12 cellular contexts compared by ENCODE assay signal in genomic region chr12:52992699-52993557, GRCh38. TPM values are rescaled to one million over a fixed set of nuclear protein-coding genes. Genes with fewer than 3 reads are reported as not detected.
DNase-seq lines count a peak whose midpoint lies in the region; ATAC-seq, FAIRE-seq and TF ChIP-seq lines count a peak whose summit lies in the region.
"Had no signal": no experiment of that assay in that cellular context is flagged by ENCODE, and none has a peak within 500 bp of the region (broad histone marks: within the 10 kb centered on the region; RNA-seq: fewer than 3 reads in every experiment).

No MANE protein-coding gene starts in this region.

- FAIRE-seq in G401.6 (lab: Jason Lieb, UNC), result peak; percentile 93
- FAIRE-seq in pancreas (lab: Jason Lieb, UNC), result no peak
- no peak for FAIRE-seq in D721Med (lab: Jason Lieb, UNC)

- H3K27me3 ChIP-seq in pancreas (no peaks in the 10 kb centered on the region), sigmoid colon (no peaks in the 10 kb centered on the region)
- H3K27me3 ChIP-seq: ascending aorta had no signal

- TF ChIP-seq CTCF in fibroblast of mammary gland (conservative IDR thresholded peaks at IDR 0.05; ENCODE audit: control insufficient read depth, insufficient read depth, low read depth, low read length) (no peak), pancreas (IDR thresholded peaks at IDR 0.05) (no peak), D721Med (IDR thresholded peaks at IDR 0.05; ENCODE audit: insufficient read depth, missing control alignments) (no peak), sigmoid colon (IDR thresholded peaks at IDR 0.05) (no peak)

- no peak for TF ChIP-seq POLR2A in sigmoid colon (IDR thresholded peaks at IDR 0.05)

- intact Hi-C loops in pancreas (cut with DNase I) (no loop called here), sigmoid colon (cut with DNase I) (no loop called here)

- H3K36me3 ChIP-seq in pancreas, result no peaks in the 10 kb centered on the region
- no peaks in the 10 kb centered on the region for H3K36me3 ChIP-seq in sigmoid colon
- H3K36me3 ChIP-seq: ascending aorta had no signal

- peak; percentile 46 to 87 (median 82) for ATAC-seq in pancreas
- ATAC-seq: left ventricle myocardium superior had no signal

- peak overlapping the region in 3 of 4 donors; percentile 15 to 64 (median 48) for H3K27ac ChIP-seq in pancreas
- no peak overlapping the region for H3K27ac ChIP-seq in sigmoid colon
- H3K27ac ChIP-seq: ascending aorta had no signal

- no peaks in the 10 kb centered on the region for H3K9me3 ChIP-seq in pancreas
- no peaks in the 10 kb centered on the region for H3K9me3 ChIP-seq in sigmoid colon
- H3K9me3 ChIP-seq: ascending aorta had no signal

- H3K4me1 ChIP-seq in pancreas (no peaks in the 10 kb centered on the region), sigmoid colon (no peaks in the 10 kb centered on the region)
- H3K4me1 ChIP-seq: ascending aorta had no signal

- DNase-seq in RKO (ENCODE audit: low spot score) (peak; percentile 87), fibroblast of mammary gland (ENCODE audit: low read depth) (peak; percentile 73), pancreas (no peak), D721Med (ENCODE audit: insufficient read length, low spot score) (no peak), MV-4-11 (lab: John Stamatoyannopoulos, UW) (no peak), sigmoid colon (no peak), OCI-M2 (lab: John Stamatoyannopoulos, UW; ENCODE audit: unreplicated experiment) (no peak)
- DNase-seq: CD4-positive, alpha-beta T cell; left ventricle myocardium superior; NCI-H82 had no signal

- H3K4me3 ChIP-seq in fibroblast of mammary gland (ENCODE audit: control insufficient read depth, low read depth, low read length), result no peak overlapping the region
- no peak overlapping the region for H3K4me3 ChIP-seq in pancreas
- no peak overlapping the region for H3K4me3 ChIP-seq in sigmoid colon
- H3K4me3 ChIP-seq: ascending aorta had no signal

- WGBS in pancreas, 2 donors, result 46 to 53% methylated on average over 7 of the region's 7 CpGs
- 19 to 67% methylated on average over 7 of the region's 7 CpGs for WGBS in sigmoid colon, 2 donors

- TF ChIP-seq EP300 in sigmoid colon (IDR thresholded peaks at IDR 0.05), result no peak

RNA-seq across cellular contexts. Expression of gene EIF4B, which starts 13.3 kb away (rescaled TPM):
- total RNA-seq in pancreas (100 to 1,000 TPM; 343 to 522 (median 446) TPM), sigmoid colon (100 to 1,000 TPM; 475 to 575 (median 524) TPM)
- polyA plus RNA-seq in pancreas (10 to 100 TPM; 72.8 to 88.6 TPM), sigmoid colon (100 to 1,000 TPM; 136 to 233 (median 218) TPM)

RNA-seq across cellular contexts. Expression of gene KRT18, which starts 44.0 kb away (rescaled TPM):
- total RNA-seq in pancreas (100 to 1,000 TPM; 309 to 595 (median 384) TPM), sigmoid colon (1 to 10 TPM; 1.5 to 3.9 (median 2.5) TPM)
- polyA plus RNA-seq in pancreas (100 to 1,000 TPM; 526 to 610 TPM), sigmoid colon (100 to 1,000 TPM; 596 to 847 (median 800) TPM)

RNA-seq across cellular contexts. Expression of gene TNS2, which starts 56.9 kb away (rescaled TPM):
- total RNA-seq in pancreas (10 to 100 TPM; 22.7 to 52.6 (median 28.2) TPM), sigmoid colon (100 to 1,000 TPM; 109 to 117 (median 113) TPM)
- polyA plus RNA-seq in pancreas (100 to 1,000 TPM; 135 to 183 TPM), sigmoid colon (10 to 100 TPM; 12.5 to 60.1 (median 47.4) TPM)

Comparison
In these comparisons a context has a peak if more than half of its experiments do, and no peak if none do; other contexts are left out.
1. DNase-seq: peak in RKO (single experiment) and fibroblast of mammary gland (single experiment); none in pancreas (0 of 6), D721Med (single experiment), MV-4-11 (single experiment), sigmoid colon (single experiment) and OCI-M2 (single experiment).
2. H3K27ac ChIP-seq: peak in pancreas (3 of 4); none in sigmoid colon (0 of 4).
3. RNA of gene KRT18, which starts 44.0 kb away (total RNA-seq): 309 to 595 TPM in pancreas; 1.5 to 3.9 TPM in sigmoid colon; every median in the first group is over 10 times any median in the second.